20 cellular contexts compared by ENCODE assay signal in genomic region chr3:117141821-117142220, GRCh38.
DNase-seq lines count a peak whose midpoint lies in the region; ATAC-seq, FAIRE-seq and TF ChIP-seq lines count a peak whose summit lies in the region.
"Had no signal": no experiment of that assay in that cellular context is flagged by ENCODE, and none has a peak within 500 bp of the region (broad histone marks: within the 10 kb centered on the region; RNA-seq: fewer than 3 reads in every experiment).

No MANE protein-coding gene starts in this region.

- H3K27ac ChIP-seq in HepG2 (ENCODE audit: extremely low read length, insufficient read depth, low read length) (no peak overlapping the region), right lobe of liver (no peak overlapping the region), VCaP (peak overlapping the region; percentile 88), esophagus muscularis mucosa (replicated peaks in 1 of 4) (no peak overlapping the region)
- H3K27ac ChIP-seq: GM23248 had no signal

- no peaks in the 10 kb centered on the region for H3K79me2 ChIP-seq in HepG2 (ENCODE audit: insufficient read depth, low read length)

- ATAC-seq in HepG2 (no peak), right lobe of liver (no peak), HG03139 (IDR thresholded peaks at IDR 0.05; ENCODE audit: unreplicated experiment) (no peak)
- ATAC-seq: HCT116 had no signal

- H3K4me1 ChIP-seq in HepG2 (ENCODE audit: insufficient read depth, low read length) (no peaks in the 10 kb centered on the region), right lobe of liver (peaks cover 0 to 3% (median 0%) of the 10 kb centered on the region in 4 donors), esophagus muscularis mucosa (peaks cover 0 to 7% (median 0%) of the 10 kb centered on the region in 4 donors)

- no peaks in the 10 kb centered on the region for H3K9me3 ChIP-seq in HepG2 (ENCODE audit: low read length)
- H3K9me3 ChIP-seq in right lobe of liver, result no peaks in the 10 kb centered on the region
- H3K9me3 ChIP-seq in esophagus muscularis mucosa, result no peaks in the 10 kb centered on the region
- H3K9me3 ChIP-seq: SK-N-SH had no signal

- no peak for TF ChIP-seq CTCF in HepG2 (CRISPR knock-in tag; IDR thresholded peaks at IDR 0.05)
- TF ChIP-seq CTCF in right lobe of liver (IDR thresholded peaks at IDR 0.05), result no peak
- 0 out of 2 replicates have a peak, but pooled peaks have one; percentile 9 for TF ChIP-seq CTCF in VCaP (conservative IDR thresholded peaks at IDR 0.05)
- TF ChIP-seq CTCF in esophagus muscularis mucosa (IDR thresholded peaks at IDR 0.05), result no peak

- H2AFZ ChIP-seq in HepG2 (ENCODE audit: low read length), result no peak overlapping the region
- H2AFZ ChIP-seq: GM23248 had no signal

- H3K9ac ChIP-seq in HepG2 (ENCODE audit: insufficient read depth, low read depth, low read length), result no peak overlapping the region
- H3K9ac ChIP-seq: GM23248, SK-N-SH had no signal

- H4K20me1 ChIP-seq in HepG2 (ENCODE audit: insufficient read depth, low read length), result no peaks in the 10 kb centered on the region

- in situ Hi-C loops in HepG2 (cut with HindIII; ENCODE audit: extremely low pct_ligation_motif_present, low pct_unique_long_range_greater_than_20kb), result no loop called here

- H3K4me3 ChIP-seq in HepG2 (replicated peaks in 1 of 3; ENCODE audit: insufficient read depth in 1 of 3, low read depth in 2 of 3, low read length in 3 of 3) (no peak overlapping the region), right lobe of liver (no peak overlapping the region), esophagus muscularis mucosa (no peak overlapping the region)
- H3K4me3 ChIP-seq: GM23248 had no signal

- DNase-seq in HepG2 (ENCODE audit: low spot score) (no peak), right lobe of liver (no peak), NCI-H146 (lab: John Stamatoyannopoulos, UW) (peak; percentile 53), esophagus muscularis mucosa (ENCODE audit: extremely low spot score) (no peak), dedifferentiated amniotic fluid mesenchymal stem cell (ENCODE audit: extremely low spot score) (no peak), NCI-H510A treated with DMSO at 0.1 percent for 48 hours (lab: John Stamatoyannopoulos, UW) (no peak)
- DNase-seq: ACHN, AML-193, GF-D8, GM23248, NCI-H1694 treated with DMSO at 0.1 percent for 48 hours, NCI-H524, SHP77, SK-N-SH had no signal

- no peak overlapping the region for H3K4me2 ChIP-seq in HepG2 (ENCODE audit: low read depth, low read length)
- H3K4me2 ChIP-seq: SK-N-SH had no signal

- no peak for FAIRE-seq in HepG2 (lab: Jason Lieb, UNC)
- FAIRE-seq: GM12891, GM18507, RCC 7860 had no signal

- no peak for TF ChIP-seq EP300 in HepG2 (IDR thresholded peaks at IDR 0.05; ENCODE audit: low read depth in 2 of 2, low read length in 2 of 2)
- TF ChIP-seq EP300 in HepG2 (CRISPR knock-in tag; IDR thresholded peaks at IDR 0.05; ENCODE audit: borderline replicate concordance), result no peak
- TF ChIP-seq EP300 in esophagus muscularis mucosa (IDR thresholded peaks at IDR 0.05), result no peak

- POLR2A ChIA-PET in HepG2 (lab: Yijun Ruan, JAX), result no interaction called here

- intact Hi-C loops in HepG2 (cut with micrococcal nuclease; ENCODE audit: unreplicated experiment), result no loop called here
- intact Hi-C loops in right lobe of liver (cut with DNase I), result no loop called here
- intact Hi-C loops in esophagus muscularis mucosa (cut with DNase I), result no loop called here

- H3K27me3 ChIP-seq in HepG2 (ENCODE audit: control insufficient read depth in 1 of 2, insufficient read depth in 2 of 2, low read length in 2 of 2), result no peaks in the 10 kb centered on the region
- no peaks in the 10 kb centered on the region for H3K27me3 ChIP-seq in right lobe of liver
- no peaks in the 10 kb centered on the region for H3K27me3 ChIP-seq in esophagus muscularis mucosa

- BruUV-seq in HepG2 (replicated peaks; lab: Mats Ljungman, UMichigan), result no TSS peak

- CTCF ChIA-PET in HepG2 (lab: Yijun Ruan, JAX; ENCODE audit: low intra/inter-chr PET ratio, low total read pairs), result no interaction called here

- no peak for TF ChIP-seq RAD21 in HepG2 (CRISPR knock-in tag; IDR thresholded peaks at IDR 0.05)

- no peaks in the 10 kb centered on the region for H3K36me3 ChIP-seq in HepG2 (replicated peaks in 1 of 2; ENCODE audit: control insufficient read depth in 1 of 2, insufficient read depth in 2 of 2, low read length in 2 of 2)
- no peaks in the 10 kb centered on the region for H3K36me3 ChIP-seq in right lobe of liver
- H3K36me3 ChIP-seq in esophagus muscularis mucosa, result no peaks in the 10 kb centered on the region

- TF ChIP-seq POLR2A in HepG2 (IDR thresholded peaks at IDR 0.05; ENCODE audit: insufficient read depth in 1 of 2, low read depth in 2 of 2, low read length in 2 of 2) (no peak), right lobe of liver (IDR thresholded peaks at IDR 0.05) (no peak), esophagus muscularis mucosa (IDR thresholded peaks at IDR 0.05; ENCODE audit: low read depth) (no peak)

TF ChIP-seq in HepG2, 621 proteins besides CTCF, POLR2A, EP300 and RAD21:
- TF ChIP-seq HNRNPK (IDR thresholded peaks at IDR 0.05; ENCODE audit: low read depth, low read length, poor library complexity, severe bottlenecking), result peak; percentile 19
- TF ChIP-seq NFKB2 (CRISPR knock-in tag; IDR thresholded peaks at IDR 0.05; ENCODE audit: borderline replicate concordance), result no peak
